11 cellular contexts compared by ENCODE assay signal in genomic region chr12:29616664-29617409, GRCh38.
DNase-seq lines count a peak whose midpoint lies in the region; ATAC-seq lines count a peak whose summit lies in the region.
"Had no signal": no experiment of that assay in that cellular context is flagged by ENCODE, and none has a peak within 500 bp of the region (broad histone marks: within the 10 kb centered on the region; RNA-seq: fewer than 3 reads in every experiment).

No MANE protein-coding gene starts in this region.

- ATAC-seq in esophagus mucosa (peak; percentile 94), HG02678 (IDR thresholded peaks at IDR 0.05; ENCODE audit: unreplicated experiment) (no peak), HG02973 (IDR thresholded peaks at IDR 0.05; ENCODE audit: unreplicated experiment) (no peak)
- ATAC-seq: left lobe of liver, upper lobe of right lung had no signal

- DNase-seq in H4 (ENCODE audit: low spot score) = peak; percentile 39
- DNase-seq in RKO (ENCODE audit: low spot score) = peak; percentile 79
- peak; percentile 57 for DNase-seq in putamen (ENCODE audit: low spot score)
- DNase-seq in DMS79 (lab: John Stamatoyannopoulos, UW) = no peak
- DNase-seq: activated CD4-positive, alpha-beta memory T cell treated with anti-CD3 and anti-CD28 coated beads for 36 hours; NCI-H1417; upper lobe of right lung had no signal
